ENCODE assay signal across 17 cellular contexts in genomic region chr1:187408217-187409004, GRCh38.
DNase-seq lines count a peak whose midpoint lies in the region; ATAC-seq, FAIRE-seq and TF ChIP-seq lines count a peak whose summit lies in the region.
"Had no signal": no experiment of that assay in that cellular context is flagged by ENCODE, and none has a peak within 500 bp of the region (broad histone marks: within the 10 kb centered on the region; RNA-seq: fewer than 3 reads in every experiment).

No MANE protein-coding gene starts in this region.

- FAIRE-seq in urothelium cell line (lab: Jason Lieb, UNC): no peak
- FAIRE-seq: A204.1 had no signal

- intact Hi-C loops in posterior cingulate gyrus (cut with DNase I): no loop called here

- H2AFZ ChIP-seq in hepatocyte: peak overlapping the region; percentile 30

- H4K20me1 ChIP-seq in hepatocyte (ENCODE audit: insufficient read depth, poor library complexity, severe bottlenecking): no peaks in the 10 kb centered on the region

- H3K36me3 Mint-ChIP-seq in activated naive CD4-positive, alpha-beta T cell treated with anti-CD3 and anti-CD28 coated beads, Interleukin-2, amount 50 U/mL, for 72 hours: no peaks in the 10 kb centered on the region
- H3K36me3 Mint-ChIP-seq: activated CD8-positive, alpha-beta memory T cell treated with anti-CD3 and anti-CD28 coated beads, Interleukin-2, amount 10 ng/mL, durations not matched to agents 7 days and 5 days; activated naive CD8-positive, alpha-beta T cell had no signal

- H3K9ac ChIP-seq in adipocyte (ENCODE audit: low read length): no peak overlapping the region

- DNase-seq in activated naive CD4-positive, alpha-beta T cell treated with anti-CD3 and anti-CD28 coated beads, Interleukin-2, amount 50 U/mL, for 72 hours (ENCODE audit: low spot score in 2 of 2): no peak
- DNase-seq in activated naive CD4-positive, alpha-beta T cell treated with anti-CD3 and anti-CD28 coated beads, Interleukin-2, amount 50 U/mL, for 16 hours: no peak
- peak; percentile 18 for DNase-seq in adipocyte (ENCODE audit: low read depth)
- no peak for DNase-seq in hepatocyte (ENCODE audit: low spot score)
- DNase-seq in urothelium cell line (ENCODE audit: low spot score): peak; percentile 7
- no peak for DNase-seq in posterior cingulate gyrus
- DNase-seq in HUDEP-2 (lab: John Stamatoyannopoulos, UW; ENCODE audit: unreplicated experiment in 76 of 76): no peak
- DNase-seq: activated CD8-positive, alpha-beta memory T cell treated with anti-CD3 and anti-CD28 coated beads, Interleukin-2, amount 10 ng/mL, durations not matched to agents 7 days and 5 days; dermis blood vessel endothelial cell; left cardiac atrium; NCI-H2029; SIG-M5 had no signal

- H3K36me3 ChIP-seq in adipocyte (ENCODE audit: control insufficient read depth, insufficient read depth, low read length, severe bottlenecking): no peaks in the 10 kb centered on the region
- no peaks in the 10 kb centered on the region for H3K36me3 ChIP-seq in hepatocyte (replicated peaks; ENCODE audit: insufficient read depth, low read depth)
- H3K36me3 ChIP-seq: gastroesophageal sphincter, thoracic aorta had no signal

- no peaks in the 10 kb centered on the region for H3K79me2 ChIP-seq in hepatocyte

- H3K27ac ChIP-seq in hepatocyte: peak overlapping the region; percentile 74
- H3K27ac ChIP-seq: gastroesophageal sphincter, thoracic aorta had no signal

- H3K4me2 ChIP-seq in hepatocyte: no peak overlapping the region

- H3K27me3 ChIP-seq in adipocyte (replicated peaks; ENCODE audit: control insufficient read depth, insufficient read depth, low read length) (no peaks in the 10 kb centered on the region), hepatocyte (no peaks in the 10 kb centered on the region)
- H3K27me3 ChIP-seq: gastroesophageal sphincter had no signal

- no peaks in the 10 kb centered on the region for H3K9me3 ChIP-seq in adipocyte (ENCODE audit: control insufficient read depth, low read length)
- H3K9me3 ChIP-seq in hepatocyte (ENCODE audit: low read depth): no peaks in the 10 kb centered on the region
- H3K9me3 ChIP-seq: gastroesophageal sphincter, thoracic aorta had no signal

- peak overlapping the region; percentile 1 to 19 for H3K27ac Mint-ChIP-seq in activated naive CD4-positive, alpha-beta T cell treated with anti-CD3 and anti-CD28 coated beads, Interleukin-2, amount 50 U/mL, for 72 hours
- H3K27ac Mint-ChIP-seq: activated CD8-positive, alpha-beta memory T cell treated with anti-CD3 and anti-CD28 coated beads, Interleukin-2, amount 10 ng/mL, durations not matched to agents 7 days and 5 days; activated naive CD8-positive, alpha-beta T cell had no signal

- 44% methylated on average over 4 of the region's 4 CpGs for WGBS in hepatocyte (ENCODE audit: low lambda C conversion rate, missing lambda C conversion rate)

- no peak for ATAC-seq in activated naive CD4-positive, alpha-beta T cell treated with anti-CD3 and anti-CD28 coated beads, Interleukin-2, amount 50 U/mL, for 72 hours
- ATAC-seq in GM21737 (IDR thresholded peaks at IDR 0.05; ENCODE audit: unreplicated experiment): no peak
- ATAC-seq: activated CD8-positive, alpha-beta memory T cell treated with anti-CD3 and anti-CD28 coated beads, Interleukin-2, amount 10 ng/mL, durations not matched to agents 7 days and 5 days; gastroesophageal sphincter had no signal

- H3K4me3 ChIP-seq in adipocyte (ENCODE audit: low read length) (no peak overlapping the region), hepatocyte (no peak overlapping the region)
- H3K4me3 ChIP-seq: gastroesophageal sphincter, thoracic aorta had no signal

- H3K9me2 ChIP-seq in hepatocyte (replicated peaks; ENCODE audit: insufficient read depth): no peaks in the 10 kb centered on the region

- H3K4me1 ChIP-seq in adipocyte (ENCODE audit: control insufficient read depth, insufficient read depth, low read length) (peaks cover 2% of the 10 kb centered on the region), hepatocyte (ENCODE audit: insufficient read depth) (peaks cover 11% of the 10 kb centered on the region)
- H3K4me1 ChIP-seq: gastroesophageal sphincter had no signal

- TF ChIP-seq CTCF in hepatocyte (IDR thresholded peaks at IDR 0.05; ENCODE audit: poor library complexity): no peak

- peaks cover 7 to 8% of the 10 kb centered on the region in 2 donors for H3K9me3 Mint-ChIP-seq in activated naive CD4-positive, alpha-beta T cell treated with anti-CD3 and anti-CD28 coated beads, Interleukin-2, amount 50 U/mL, for 72 hours

Comparison
In these comparisons a context has a peak if more than half of its experiments do, and no peak if none do; other contexts are left out.
1. DNase-seq: peak in adipocyte (single experiment) and urothelium cell line (single experiment); none in activated naive CD4-positive, alpha-beta T cell treated with anti-CD3 and anti-CD28 coated beads, Interleukin-2, amount 50 U/mL, for 72 hours (0 of 2), activated naive CD4-positive, alpha-beta T cell treated with anti-CD3 and anti-CD28 coated beads, Interleukin-2, amount 50 U/mL, for 16 hours (single experiment), hepatocyte (single experiment), posterior cingulate gyrus (0 of 10) and HUDEP-2 (0 of 76).